ENCODE assay signal across 29 cellular contexts in the genomic region with DNA sequence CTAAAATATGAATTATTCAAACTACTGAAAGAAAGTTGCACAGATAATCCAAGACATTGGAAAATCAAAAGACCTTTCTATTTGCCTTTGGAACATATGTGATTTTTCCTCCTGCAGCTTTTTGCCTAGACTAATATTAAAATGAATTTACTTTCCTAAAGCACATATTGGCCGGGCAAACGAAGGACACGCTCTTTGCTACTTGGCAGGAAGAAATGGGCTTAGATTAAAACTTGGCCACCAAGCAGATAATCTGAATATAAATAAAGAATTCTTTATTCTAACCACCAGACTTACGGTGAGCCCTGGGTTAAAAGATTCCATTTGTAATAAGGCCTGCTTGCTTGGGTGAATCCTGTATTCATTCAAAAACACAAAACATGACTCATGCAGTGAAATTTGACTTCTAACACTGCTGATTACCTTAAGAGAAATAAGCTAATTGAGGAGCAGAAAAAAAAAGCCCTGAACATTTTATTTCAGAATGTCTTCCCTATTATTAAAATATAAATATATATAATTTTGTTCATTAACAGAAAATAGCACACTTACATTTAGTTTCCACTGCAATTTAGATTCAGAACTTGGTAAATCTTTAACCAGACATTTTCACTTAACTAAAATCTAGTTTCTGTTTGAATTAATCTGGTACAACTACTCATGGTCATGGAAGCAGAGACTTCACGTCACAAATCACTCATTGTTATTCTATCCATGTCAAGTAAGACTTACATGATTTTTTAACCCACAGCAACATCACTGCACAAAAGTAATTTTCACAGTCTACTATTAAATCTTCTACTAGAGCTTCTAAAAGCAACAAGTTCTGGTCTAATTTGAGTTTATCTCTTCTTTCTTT. TPM values are rescaled to one million over a fixed set of nuclear protein-coding genes. Genes with fewer than 3 reads are reported as not detected.
DNase-seq lines count a peak whose midpoint lies in the region; ATAC-seq, FAIRE-seq and TF ChIP-seq lines count a peak whose summit lies in the region.
"Had no signal": no experiment of that assay in that cellular context is flagged by ENCODE, and none has a peak within 500 bp of the region (broad histone marks: within the 10 kb centered on the region; RNA-seq: fewer than 3 reads in every experiment).

No MANE protein-coding gene starts in this region.

- no peak overlapping the region for H2BK120ac ChIP-seq in H1 (replicated peaks; ENCODE audit: low read depth, low read length)

- H3K27ac ChIP-seq in H1 (ENCODE audit: low read depth, low read length) (no peak overlapping the region), pancreas (peak overlapping the region in 1 of 4 donors; percentile 10)
- H3K27ac ChIP-seq: 22Rv1, epithelial cell of prostate, left ventricle myocardium inferior, neural progenitor cell, psoas muscle, RWPE1, skin epidermis had no signal

- WGBS in H1 (ENCODE audit: extremely low coverage in 1 of 2, insufficient coverage in 1 of 2, insufficient read length in 1 of 2, insufficient replicate concordance in 2 of 2, low coverage in 1 of 2, low lambda C conversion rate in 2 of 2, missing lambda C conversion rate in 1 of 2), 2 experiments = 96% methylated on average over 5 of the region's 5 CpGs; no CpG with 5 or more reads in 1 of the 2 experiments
- 29 to 33% methylated on average over 5 of the region's 5 CpGs for WGBS in pancreas, 2 donors

- TF ChIP-seq CTCF in H1 (IDR thresholded peaks at IDR 0.05; ENCODE audit: control extremely low read depth in 1 of 3, insufficient read depth in 1 of 3, low read depth in 1 of 3, low read length in 3 of 3) (no peak), pancreas (IDR thresholded peaks at IDR 0.05) (no peak)

- H3K79me1 ChIP-seq in H1 (ENCODE audit: low read depth, low read length) = no peaks in the 10 kb centered on the region

- H3K4me1 ChIP-seq in H1 (replicated peaks in 1 of 4; ENCODE audit: control insufficient read depth in 3 of 4, insufficient read depth in 4 of 4, low read length in 3 of 4) (no peaks in the 10 kb centered on the region), pancreas (no peaks in the 10 kb centered on the region)
- H3K4me1 ChIP-seq: left ventricle myocardium inferior, neural progenitor cell, psoas muscle had no signal

- TF ChIP-seq RAD21 in H1 (IDR thresholded peaks at IDR 0.05 in 1 of 2, conservative IDR thresholded peaks at IDR 0.05 in 1 of 2; ENCODE audit: low read depth in 2 of 2, low read length in 2 of 2) = no peak

- H3K18ac ChIP-seq in H1 (ENCODE audit: extremely low read depth, low read length) = no peak overlapping the region

- H4K20me1 ChIP-seq in H1 (replicated peaks in 1 of 2; ENCODE audit: control insufficient read depth in 1 of 2, insufficient read depth in 2 of 2, low read length in 2 of 2) = no peaks in the 10 kb centered on the region

- no peak overlapping the region for H3K4me2 ChIP-seq in H1 (ENCODE audit: insufficient read depth in 1 of 2, low read depth in 2 of 2, low read length in 2 of 2)
- H3K4me2 ChIP-seq: neural progenitor cell had no signal

- no peak overlapping the region for H4K91ac ChIP-seq in H1 (replicated peaks; ENCODE audit: insufficient read length, low read length)

- POLR2A ChIA-PET in activated CD4-positive, alpha-beta T cell treated with anti-CD3 and anti-CD28 coated beads for 36 hours (lab: Charles Lee) = no interaction called here
- POLR2A ChIA-PET in H1 (lab: Charles Lee; ENCODE audit: partially characterized antibody) = no interaction called here

- H2BK15ac ChIP-seq in H1 (ENCODE audit: low read length) = no peak overlapping the region

- no peak overlapping the region for H3K4ac ChIP-seq in H1 (replicated peaks; ENCODE audit: insufficient read length, low read depth, low read length)

- no peaks in the 10 kb centered on the region for H3K23me2 ChIP-seq in H1 (ENCODE audit: low read depth, low read length)

- no peak overlapping the region for H3K9ac ChIP-seq in H1 (replicated peaks in 1 of 4; ENCODE audit: extremely low read depth in 1 of 4, low read depth in 3 of 4, low read length in 3 of 4)
- H3K9ac ChIP-seq: neural progenitor cell had no signal

- no peak for DNase-seq in activated CD4-positive, alpha-beta T cell treated with anti-CD3 and anti-CD28 coated beads for 36 hours
- no peak for DNase-seq in activated CD4-positive, alpha-beta T cell treated with anti-CD3 and anti-CD28 coated beads, Interleukin-2, amount 50 U/mL, for 48 hours
- no peak for DNase-seq in H1 (ENCODE audit: low read depth in 1 of 2, low spot score in 2 of 2)
- DNase-seq in pancreas = no peak
- DNase-seq in NCI-H226 = no peak
- DNase-seq in HTR-8/SVneo (ENCODE audit: insufficient read length, low spot score) = no peak
- DNase-seq in SIG-M5 (lab: John Stamatoyannopoulos, UW) = no peak
- DNase-seq: activated CD4-positive, CD25-positive, alpha-beta regulatory T cell treated with anti-CD3 and anti-CD28 coated beads, Interleukin-2, amount 50 U/mL, for 72 hours; activated naive CD8-positive, alpha-beta T cell treated with anti-CD3 and anti-CD28 coated beads for 36 hours; Calu3; H7; left ventricle myocardium inferior; MM.1S; mucosa of descending colon; NCI-H1694; NK-92 treated with Interleukin-12 subunit alpha and Interleukin-12 subunit beta, amount 100 ng/mL, for 24 hours; psoas muscle; stimulated activated CD4-positive, alpha-beta T cell treated with anti-CD3 and anti-CD28 coated beads, Interleukin-4, amount 100 ng/mL, for 24 hours had no signal

- no peak overlapping the region for H3K14ac ChIP-seq in H1 (ENCODE audit: insufficient read length)

- no peak for TF ChIP-seq EP300 in H1 (IDR thresholded peaks at IDR 0.05; ENCODE audit: borderline replicate concordance in 1 of 2, low read depth in 2 of 2, low read length in 2 of 2)

- CTCF ChIA-PET in activated CD4-positive, alpha-beta T cell treated with anti-CD3 and anti-CD28 coated beads for 36 hours (lab: Charles Lee) = interaction anchor here (1.1 kb wide), 1 partner anchor 8 kb away, joined by 4 read pairs; no protein-coding TSS in a partner anchor
- CTCF ChIA-PET in H1 (lab: Charles Lee; ENCODE audit: partially characterized antibody) = no interaction called here

- no peak overlapping the region for H3K56ac ChIP-seq in H1 (replicated peaks; ENCODE audit: insufficient read length, low read depth, low read length)

- peaks cover 0 to 22% (median 8%) of the 10 kb centered on the region in 4 experiments; a peak in 5 of 8 replicates for H3K36me3 ChIP-seq in H1 (ENCODE audit: control insufficient read depth in 2 of 4, insufficient read depth in 4 of 4, low read length in 3 of 4)
- H3K36me3 ChIP-seq in pancreas = peaks cover 0 to 5% (median 0%) of the 10 kb centered on the region in 3 donors

- no peak overlapping the region for H2AK5ac ChIP-seq in H1 (ENCODE audit: low read depth, low read length)

- H3K27me3 Mint-ChIP-seq in activated CD4-positive, alpha-beta T cell treated with anti-CD3 and anti-CD28 coated beads for 36 hours = no peaks in the 10 kb centered on the region
- H3K27me3 Mint-ChIP-seq: activated naive CD8-positive, alpha-beta T cell treated with anti-CD3 and anti-CD28 coated beads for 36 hours; B cell; dendritic cell treated with granulocyte-macrophage colony-stimulating factor and Interleukin-4, amounts not matched to agents 40 ng/mL and 50 ng/mL, for 4 days had no signal

- no peak overlapping the region for H2BK20ac ChIP-seq in H1 (ENCODE audit: low read length)

- ATAC-seq in activated CD4-positive, alpha-beta T cell treated with anti-CD3 and anti-CD28 coated beads for 36 hours = no peak
- peak; percentile 69 for ATAC-seq in HG03342 (IDR thresholded peaks at IDR 0.05; ENCODE audit: unreplicated experiment)
- ATAC-seq in pancreas = peak; percentile 24 to 66 (median 52)
- ATAC-seq: mucosa of descending colon, psoas muscle had no signal

- H3K4me3 ChIP-seq in H1 (ENCODE audit: extremely low read depth in 1 of 4, insufficient read depth in 2 of 4, low read depth in 3 of 4, low read length in 4 of 4) (no peak overlapping the region), pancreas (no peak overlapping the region)
- H3K4me3 ChIP-seq: left ventricle myocardium inferior, mucosa of descending colon, neural progenitor cell, psoas muscle, skin epidermis had no signal

- peak overlapping the region; percentile 13 for H3K27ac Mint-ChIP-seq in activated CD4-positive, alpha-beta T cell treated with anti-CD3 and anti-CD28 coated beads for 36 hours
- H3K27ac Mint-ChIP-seq: activated naive CD8-positive, alpha-beta T cell treated with anti-CD3 and anti-CD28 coated beads for 36 hours; activated T-helper 1 cell treated with anti-CD3 and anti-CD28 coated beads, Interleukin-12 subunit alpha, Interleukin-12 subunit beta, Interleukin-2, Interleukin-4 antibody, amounts not matched to agents 30 ng/mL and 10 ng/mL and 1 ng/mL, durations not matched to agents 14 hours and 24 hours and 36 hours; B cell; dendritic cell treated with granulocyte-macrophage colony-stimulating factor and Interleukin-4, amounts not matched to agents 40 ng/mL and 50 ng/mL, for 4 days; neural progenitor cell had no signal

- no peak overlapping the region for H4K8ac ChIP-seq in H1 (ENCODE audit: extremely low read depth, insufficient read depth, low read length)

- no peaks in the 10 kb centered on the region for H3K79me2 ChIP-seq in H1 (ENCODE audit: control insufficient read depth in 1 of 2, insufficient read depth in 2 of 2, low read length in 2 of 2)

- no peaks in the 10 kb centered on the region for H3K9me3 Mint-ChIP-seq in activated CD4-positive, alpha-beta T cell treated with anti-CD3 and anti-CD28 coated beads for 36 hours (ENCODE audit: low read depth)
- H3K9me3 Mint-ChIP-seq: activated naive CD8-positive, alpha-beta T cell treated with anti-CD3 and anti-CD28 coated beads for 36 hours; activated T-helper 1 cell treated with anti-CD3 and anti-CD28 coated beads, Interleukin-12 subunit alpha, Interleukin-12 subunit beta, Interleukin-2, Interleukin-4 antibody, amounts not matched to agents 30 ng/mL and 10 ng/mL and 1 ng/mL, durations not matched to agents 14 hours and 24 hours and 36 hours; dendritic cell treated with granulocyte-macrophage colony-stimulating factor and Interleukin-4, amounts not matched to agents 40 ng/mL and 50 ng/mL, for 4 days; neural progenitor cell had no signal

- H3K9me3 ChIP-seq in H1 (ENCODE audit: insufficient read depth in 2 of 2, low read depth in 1 of 2, low read length in 1 of 2) = no peaks in the 10 kb centered on the region
- H3K9me3 ChIP-seq in pancreas = no peaks in the 10 kb centered on the region
- H3K9me3 ChIP-seq: left ventricle myocardium inferior, mucosa of descending colon, psoas muscle had no signal

- no peak overlapping the region for H3K23ac ChIP-seq in H1 (ENCODE audit: insufficient read length)

- H2BK12ac ChIP-seq in H1 (ENCODE audit: low read depth, low read length) = no peak overlapping the region

- intact Hi-C loops in activated CD4-positive, alpha-beta T cell treated with anti-CD3 and anti-CD28 coated beads for 36 hours (cut with DNase I, micrococcal nuclease) = no loop called here
- intact Hi-C loops in pancreas (cut with DNase I) = no loop called here

- H4K5ac ChIP-seq in H1 (ENCODE audit: insufficient read length, low read depth, low read length) = no peak overlapping the region

- H3K36me3 Mint-ChIP-seq in activated CD4-positive, alpha-beta T cell treated with anti-CD3 and anti-CD28 coated beads for 36 hours (ENCODE audit: low read depth) = peaks cover 21% of the 10 kb centered on the region

- no peak overlapping the region for H3K4me3 Mint-ChIP-seq in activated CD4-positive, alpha-beta T cell treated with anti-CD3 and anti-CD28 coated beads for 36 hours
- H3K4me3 Mint-ChIP-seq: activated naive CD8-positive, alpha-beta T cell treated with anti-CD3 and anti-CD28 coated beads for 36 hours; activated T-helper 1 cell treated with anti-CD3 and anti-CD28 coated beads, Interleukin-12 subunit alpha, Interleukin-12 subunit beta, Interleukin-2, Interleukin-4 antibody, amounts not matched to agents 30 ng/mL and 10 ng/mL and 1 ng/mL, durations not matched to agents 14 hours and 24 hours and 36 hours; B cell; dendritic cell treated with granulocyte-macrophage colony-stimulating factor and Interleukin-4, amounts not matched to agents 40 ng/mL and 50 ng/mL, for 4 days; neural progenitor cell had no signal

- no peak overlapping the region for H2BK5ac ChIP-seq in H1 (ENCODE audit: low read depth, low read length)

- TF ChIP-seq POLR2A in H1 (IDR thresholded peaks at IDR 0.05; ENCODE audit: control extremely low read depth in 1 of 2, low read depth in 2 of 2, low read length in 2 of 2) = no peak

- H2AFZ ChIP-seq in H1 (ENCODE audit: low read length) = no peak overlapping the region
- H2AFZ ChIP-seq: neural progenitor cell had no signal

- FAIRE-seq in H1 (lab: Jason Lieb, UNC) (peak; percentile 55), pancreas (lab: Jason Lieb, UNC) (peak; percentile 88), HTR-8/SVneo (lab: Jason Lieb, UNC) (no peak)
- FAIRE-seq: frontal cortex, urothelium cell line had no signal

- H3K27me3 ChIP-seq in H1 (replicated peaks in 1 of 4; ENCODE audit: control insufficient read depth in 3 of 4, extremely low read depth in 1 of 4, insufficient read depth in 3 of 4, low read length in 3 of 4) = no peaks in the 10 kb centered on the region
- no peaks in the 10 kb centered on the region for H3K27me3 ChIP-seq in pancreas
- H3K27me3 ChIP-seq: neural progenitor cell had no signal

- H3K4me1 Mint-ChIP-seq in activated CD4-positive, alpha-beta T cell treated with anti-CD3 and anti-CD28 coated beads for 36 hours = peaks cover 6% of the 10 kb centered on the region
- H3K4me1 Mint-ChIP-seq: activated naive CD8-positive, alpha-beta T cell treated with anti-CD3 and anti-CD28 coated beads for 36 hours; B cell; neural progenitor cell had no signal

RNA-seq across cellular contexts. Expression of a gene that starts 22.6 kb away (rescaled TPM):
- total RNA-seq in activated CD4-positive, alpha-beta T cell treated with anti-CD3 and anti-CD28 coated beads for 36 hours = 10 to 100 TPM; 48.5 to 49.8 TPM
- total RNA-seq in H1 (2021; fragmentation: NEBNext Ultra II Directional; extraction: Animal tissue kit (Norgen Biotek cat#: 25700)) = 29.7 and 31.6 TPM in 2 replicates
- polyA plus RNA-seq in H1 (2011; rRNA removed) (14.6 and 23.0 TPM in 2 replicates), pancreas (10 to 100 TPM; 16.0 to 21.7 TPM)
- 24.5 TPM for polyA plus RNA-seq in H1 (2011; cell fraction: cytosol; rRNA removed)
- 66.6 TPM for polyA plus RNA-seq in H1 (2011; cell fraction: nucleus; rRNA removed)
- 32.8 to 40.5 TPM (median 38.4 TPM) in 4 replicates for polyA plus RNA-seq in H1 (2012, experiment 1 of 2)
- polyA plus RNA-seq in H1 (2012, experiment 2 of 2) = 10.5 TPM
- polyA plus RNA-seq in H1 (2013, experiment 1 of 2) = 20.3 TPM
- 17.5 TPM for polyA plus RNA-seq in H1 (2013, experiment 2 of 2)
- 27.4 and 36.0 TPM in 2 replicates for polyA minus RNA-seq in H1 (2011; rRNA and poly(A)+ RNA removed)
- 19.1 TPM for polyA minus RNA-seq in H1 (2011; cell fraction: cytosol; rRNA and poly(A)+ RNA removed)
- polyA minus RNA-seq in H1 (2011; cell fraction: nucleus; rRNA and poly(A)+ RNA removed) = 25.2 TPM
- 10 to 100 TPM in 1 of 6 donors, 1 to 10 TPM in 5; 5.7 to 11.7 (median 6.8) TPM for total RNA-seq in pancreas
